ENCODE assay signal across 8 cellular contexts in genomic region chr6:11381801-11382513, GRCh38.
DNase-seq lines count a peak whose midpoint lies in the region; ATAC-seq, FAIRE-seq and TF ChIP-seq lines count a peak whose summit lies in the region.

No MANE protein-coding gene starts in this region.

- CTCF ChIA-PET in GM12878 (lab: Yijun Ruan, JAX) = interaction anchor here (0.7 to 11.1 kb wide), 20 partner anchors 9 to 212 kb away, joined by 3 to 78 read pairs (median 5); no protein-coding TSS in a partner anchor
- CTCF ChIA-PET in Calu3 (lab: Charles Lee) = no interaction called here

- peak overlapping the region; percentile 94 for H3K4me3 Mint-ChIP-seq in T-helper 17 cell
- no peak overlapping the region for H3K4me3 Mint-ChIP-seq in Calu3 (ENCODE audit: low read depth, unreplicated experiment)

- TF ChIP-seq CTCF in GM12878 (IDR thresholded peaks at IDR 0.05 in 2 of 3, conservative IDR thresholded peaks at IDR 0.05 in 1 of 3; ENCODE audit: control insufficient read depth in 2 of 3, extremely low read depth in 1 of 3, insufficient read depth in 1 of 3, low read depth in 3 of 3, low read length in 3 of 3) = no peak
- no peak for TF ChIP-seq CTCF in Calu3 (IDR thresholded peaks at IDR 0.05; ENCODE audit: unreplicated experiment)

- no peaks in the 10 kb centered on the region for H4K20me1 ChIP-seq in GM12878 (ENCODE audit: control insufficient read depth, insufficient read depth)

- H3K27ac Mint-ChIP-seq in T-helper 17 cell = peak overlapping the region; percentile 97
- H3K27ac Mint-ChIP-seq in Calu3 (ENCODE audit: unreplicated experiment) = no peak overlapping the region

- ATAC-seq in GM18861 (IDR thresholded peaks at IDR 0.05; ENCODE audit: unreplicated experiment) = peak; percentile 75
- ATAC-seq in HG03025 (IDR thresholded peaks at IDR 0.05; ENCODE audit: low FRiP score, unreplicated experiment) = peak; percentile 73
- peak; percentile 95 for ATAC-seq in T-helper 17 cell
- ATAC-seq in GM12878 = peak; percentile 77

- POLR2A ChIA-PET in GM12878 (lab: Charles Lee) = interaction anchor here (0.6 to 8.0 kb wide), 24 partner anchors 9 to 148 kb away, joined by 3 to 91 read pairs (median 7); no protein-coding TSS in a partner anchor

- peaks cover 50% of the 10 kb centered on the region for H3K4me1 Mint-ChIP-seq in T-helper 17 cell
- H3K4me1 Mint-ChIP-seq in Calu3 (ENCODE audit: low read depth, unreplicated experiment) = no peaks in the 10 kb centered on the region

- SMC1A ChIA-PET in GM12878 (lab: Charles Lee; ENCODE audit: uncharacterized antibody, unreplicated experiment) = interaction anchor here (1.0 to 13.0 kb wide), 34 partner anchors 8 to 208 kb away, joined by 3 to 275 read pairs (median 12); partner anchors contain the start of gene NEDD9

- RAD21 ChIA-PET in GM12878 (lab: Charles Lee; ENCODE audit: unreplicated experiment) = interaction anchor here (0.9 to 10.9 kb wide), 28 partner anchors 8 to 219 kb away, joined by 3 to 384 read pairs (median 12); partner anchors contain the start of gene NEDD9

- DNase-seq in T-helper 17 cell = peak; percentile 34 to 56 (median 47)
- DNase-seq in GM12878 (ENCODE audit: low read depth, low spot score) = peak; percentile 92
- DNase-seq in Calu3 = no peak
- DNase-seq in NCI-H446 (lab: John Stamatoyannopoulos, UW) = no peak
- DNase-seq in RPMI8226 = no peak

- WGBS in GM12878 (ENCODE audit: insufficient coverage, insufficient replicate concordance, low lambda C conversion rate, missing lambda C conversion rate) = under 1% methylated on average over 13 of the region's 13 CpGs

- H3K4me2 ChIP-seq in GM12878 (ENCODE audit: control insufficient read depth, insufficient read depth) = peak overlapping the region; percentile 88

- H3K27me3 ChIP-seq in GM12878 (replicated peaks in 1 of 2; ENCODE audit: control insufficient read depth in 2 of 2, insufficient read depth in 2 of 2, low read length in 1 of 2) = no peaks in the 10 kb centered on the region

- peaks cover 0 to 2% of the 10 kb centered on the region in 2 experiments; a peak in 2 of 4 replicates for H3K36me3 ChIP-seq in GM12878 (ENCODE audit: control insufficient read depth in 2 of 2, insufficient read depth in 2 of 2, low read length in 1 of 2)

- peaks cover 6% of the 10 kb centered on the region for H3K36me3 Mint-ChIP-seq in T-helper 17 cell (ENCODE audit: low read depth)
- no peaks in the 10 kb centered on the region for H3K36me3 Mint-ChIP-seq in Calu3 (ENCODE audit: insufficient read depth, unreplicated experiment)

- peak overlapping the region; percentile 90 for H3K27ac ChIP-seq in GM12878 (ENCODE audit: control insufficient read depth, insufficient read depth)
- peak overlapping the region in 15 of 21 experiments; percentile 52 to 92 (median 75) for H3K27ac ChIP-seq in skin epidermis

- H3K27me3 Mint-ChIP-seq in T-helper 17 cell (no peaks in the 10 kb centered on the region), Calu3 (ENCODE audit: unreplicated experiment) (no peaks in the 10 kb centered on the region)

- H2AFZ ChIP-seq in GM12878 (ENCODE audit: control insufficient read depth, low read depth, low read length) = peak overlapping the region; percentile 68

- peak; percentile 92 for TF ChIP-seq POLR2A in GM12878 (IDR thresholded peaks at IDR 0.05; ENCODE audit: low read depth, low read length)

- FAIRE-seq in GM12878 (lab: Jason Lieb, UNC) = peak; percentile 75

- intact Hi-C loops in GM12878 (cut with micrococcal nuclease; ENCODE audit: unreplicated experiment) (loop anchor here (1.0 to 5.0 kb wide), 5 partner anchors 47 to 195 kb away; no protein-coding TSS in a partner anchor), Calu3 (cut with micrococcal nuclease; ENCODE audit: unreplicated experiment) (no loop called here)

- 0 out of 2 replicates have a peak, but pooled peaks have one; percentile 5 for TF ChIP-seq RAD21 in GM12878 (IDR thresholded peaks at IDR 0.05; ENCODE audit: insufficient read depth, low read depth, low read length)

- no peaks in the 10 kb centered on the region for H3K9me3 Mint-ChIP-seq in Calu3 (ENCODE audit: low read depth, unreplicated experiment)

- H3K9me3 ChIP-seq in T-helper 17 cell (ENCODE audit: control insufficient read depth, low read length, poor library complexity, severe bottlenecking) = no peaks in the 10 kb centered on the region
- peaks cover 4% of the 10 kb centered on the region; the same call in 2 of the 3 replicates for H3K9me3 ChIP-seq in GM12878 (replicated peaks; ENCODE audit: control insufficient read depth, insufficient read depth, low read length)

- H3K4me1 ChIP-seq in GM12878 (ENCODE audit: control insufficient read depth, insufficient read depth, low read length) = peaks cover 24% of the 10 kb centered on the region

- TF ChIP-seq EP300 in GM12878 (IDR thresholded peaks at IDR 0.05; ENCODE audit: borderline replicate concordance in 1 of 2, control insufficient read depth in 1 of 2, low read depth in 2 of 2, low read length in 2 of 2) = no peak; a peak in 1 of 4 replicates

- H3K79me2 ChIP-seq in GM12878 (ENCODE audit: control insufficient read depth, insufficient read depth, low read length) = peaks cover 46% of the 10 kb centered on the region

- peak overlapping the region; percentile 81 for H3K9ac ChIP-seq in GM12878 (ENCODE audit: control insufficient read depth, insufficient read depth, low read length)

- H3K4me3 ChIP-seq in GM12878 (peak overlapping the region; percentile 72), skin epidermis (peak overlapping the region; percentile 7 to 38 (median 23))

- BruUV-seq in GM12878 (replicated peaks; lab: Mats Ljungman, UMichigan) (no TSS peak), Calu3 (replicated peaks; lab: Mats Ljungman, UMichigan) (no TSS peak)

- in situ Hi-C loops in GM12878 (cut with MboI) = no loop called here

TF ChIP-seq in GM12878, 131 proteins besides CTCF, POLR2A, EP300 and RAD21 (continues in another document):
- TF ChIP-seq SRF (IDR thresholded peaks at IDR 0.05; ENCODE audit: low read depth in 2 of 2, low read length in 2 of 2) (0 out of 4 replicates have a peak, but pooled peaks of 1 of the 2 experiments have one; percentile 9), KLF5 (IDR thresholded peaks at IDR 0.05; ENCODE audit: partially characterized antibody) (peak; percentile 66), REST (IDR thresholded peaks at IDR 0.05; ENCODE audit: low read depth, low read length) (no peak), SREBF1 (IDR thresholded peaks at IDR 0.05; ENCODE audit: low read length) (no peak)
- TF ChIP-seq, protein P1, sequence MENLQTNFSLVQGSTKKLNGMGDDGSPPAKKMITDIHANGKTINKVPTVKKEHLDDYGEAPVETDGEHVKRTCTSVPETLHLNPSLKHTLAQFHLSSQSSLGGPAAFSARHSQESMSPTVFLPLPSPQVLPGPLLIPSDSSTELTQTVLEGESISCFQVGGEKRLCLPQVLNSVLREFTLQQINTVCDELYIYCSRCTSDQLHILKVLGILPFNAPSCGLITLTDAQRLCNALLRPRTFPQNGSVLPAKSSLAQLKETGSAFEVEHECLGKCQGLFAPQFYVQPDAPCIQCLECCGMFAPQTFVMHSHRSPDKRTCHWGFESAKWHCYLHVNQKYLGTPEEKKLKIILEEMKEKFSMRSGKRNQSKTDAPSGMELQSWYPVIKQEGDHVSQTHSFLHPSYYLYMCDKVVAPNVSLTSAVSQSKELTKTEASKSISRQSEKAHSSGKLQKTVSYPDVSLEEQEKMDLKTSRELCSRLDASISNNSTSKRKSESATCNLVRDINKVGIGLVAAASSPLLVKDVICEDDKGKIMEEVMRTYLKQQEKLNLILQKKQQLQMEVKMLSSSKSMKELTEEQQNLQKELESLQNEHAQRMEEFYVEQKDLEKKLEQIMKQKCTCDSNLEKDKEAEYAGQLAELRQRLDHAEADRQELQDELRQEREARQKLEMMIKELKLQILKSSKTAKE (IDR thresholded peaks at IDR 0.05; ENCODE audit: low read depth, poor library complexity, severe bottlenecking) = peak; percentile 81
- TF ChIP-seq, protein P2, sequence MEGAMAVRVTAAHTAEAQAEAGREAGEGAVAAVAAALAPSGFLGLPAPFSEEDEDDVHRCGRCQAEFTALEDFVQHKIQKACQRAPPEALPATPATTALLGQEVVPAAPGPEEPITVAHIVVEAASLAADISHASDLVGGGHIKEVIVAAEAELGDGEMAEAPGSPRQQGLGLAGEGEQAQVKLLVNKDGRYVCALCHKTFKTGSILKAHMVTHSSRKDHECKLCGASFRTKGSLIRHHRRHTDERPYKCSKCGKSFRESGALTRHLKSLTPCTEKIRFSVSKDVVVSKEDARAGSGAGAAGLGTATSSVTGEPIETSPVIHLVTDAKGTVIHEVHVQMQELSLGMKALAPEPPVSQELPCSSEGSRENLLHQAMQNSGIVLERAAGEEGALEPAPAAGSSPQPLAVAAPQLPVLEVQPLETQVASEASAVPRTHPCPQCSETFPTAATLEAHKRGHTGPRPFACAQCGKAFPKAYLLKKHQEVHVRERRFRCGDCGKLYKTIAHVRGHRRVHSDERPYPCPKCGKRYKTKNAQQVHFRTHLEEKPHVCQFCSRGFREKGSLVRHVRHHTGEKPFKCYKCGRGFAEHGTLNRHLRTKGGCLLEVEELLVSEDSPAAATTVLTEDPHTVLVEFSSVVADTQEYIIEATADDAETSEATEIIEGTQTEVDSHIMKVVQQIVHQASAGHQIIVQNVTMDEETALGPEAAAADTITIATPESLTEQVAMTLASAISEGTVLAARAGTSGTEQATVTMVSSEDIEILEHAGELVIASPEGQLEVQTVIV (IDR thresholded peaks at IDR 0.05; ENCODE audit: borderline replicate concordance, partially characterized antibody) = peak; percentile 39

Comparison
In these comparisons a context has a peak if more than half of its experiments do, and no peak if none do; other contexts are left out.
1. DNase-seq: peak in T-helper 17 cell (3 of 3) and GM12878 (single experiment); none in Calu3 (single experiment), NCI-H446 (0 of 2) and RPMI8226 (single experiment).
2. Peak in every context shown above with its lines, with median percentiles within 50 percentile points of each other: ATAC-seq.